Comparison of ENCODE assay signal across 9 cellular contexts in the genomic region with DNA sequence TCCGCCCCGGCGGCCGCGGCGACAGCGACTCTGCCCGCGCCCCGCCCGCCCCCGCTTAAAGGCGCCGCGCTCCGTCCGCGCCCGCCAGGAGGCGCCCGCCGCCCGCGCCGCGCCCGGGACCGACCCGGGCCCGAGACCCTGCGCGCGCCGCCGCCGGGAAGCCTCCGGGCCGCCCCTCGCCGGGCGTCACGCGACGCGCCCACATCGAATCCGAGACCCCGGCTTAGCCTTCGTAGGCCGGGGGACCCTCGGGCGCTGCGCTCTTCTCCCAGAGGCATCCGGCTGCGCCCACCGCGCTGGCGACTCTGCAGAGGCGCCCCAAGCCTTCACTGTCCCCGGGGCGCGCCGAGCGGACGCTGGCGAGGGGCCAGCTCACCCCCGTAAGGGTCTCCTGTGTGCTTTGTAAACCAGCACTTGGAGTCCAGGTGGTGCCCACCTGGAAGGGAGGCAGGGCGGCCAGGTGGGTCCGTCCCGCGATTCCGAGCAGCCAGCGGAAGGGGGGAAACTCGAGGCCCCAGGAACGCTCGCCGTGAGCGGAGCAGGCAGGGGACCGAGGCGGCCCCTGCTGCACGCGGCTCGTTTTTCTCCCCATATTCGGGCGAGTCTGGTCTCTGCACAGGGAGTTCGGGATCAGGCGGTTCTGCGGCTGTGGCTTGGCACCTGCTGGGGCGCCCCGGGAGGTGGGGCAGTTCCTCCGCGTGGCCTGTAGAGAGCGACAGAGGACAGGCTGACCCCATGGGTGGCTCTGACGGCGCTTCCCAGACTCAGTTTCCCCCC. TPM values are rescaled to one million over a fixed set of nuclear protein-coding genes. Genes with fewer than 3 reads are reported as not detected.
DNase-seq lines count a peak whose midpoint lies in the region; TF ChIP-seq lines count a peak whose summit lies in the region.
"Had no signal": no experiment of that assay in that cellular context is flagged by ENCODE, and none has a peak within 500 bp of the region (broad histone marks: within the 10 kb centered on the region; RNA-seq: fewer than 3 reads in every experiment).

No MANE protein-coding gene starts in this region.

- peak overlapping the region; percentile 63 for H3K4me3 Mint-ChIP-seq in Calu3 (ENCODE audit: low read depth, unreplicated experiment)
- H3K4me3 Mint-ChIP-seq in activated CD4-positive, alpha-beta T cell treated with anti-CD3 and anti-CD28 coated beads, Interleukin-2, amount 10 ng/mL, durations not matched to agents 7 days and 5 days, result peak overlapping the region; percentile 75

- peak; percentile 31 for TF ChIP-seq CTCF in Calu3 (IDR thresholded peaks at IDR 0.05; ENCODE audit: unreplicated experiment)

- no peaks in the 10 kb centered on the region for H3K9me3 Mint-ChIP-seq in Calu3 (ENCODE audit: low read depth, unreplicated experiment)
- H3K9me3 Mint-ChIP-seq in activated CD4-positive, alpha-beta T cell treated with anti-CD3 and anti-CD28 coated beads, Interleukin-2, amount 10 ng/mL, durations not matched to agents 7 days and 5 days, result no peaks in the 10 kb centered on the region

- intact Hi-C loops in Calu3 (cut with micrococcal nuclease; ENCODE audit: unreplicated experiment), result no loop called here

- BruUV-seq in Calu3 (replicated peaks; lab: Mats Ljungman, UMichigan), result no TSS peak

- in situ Hi-C loops in HAP-1 (cut with MboI; ENCODE audit: low sequenced_read_pairs), result no loop called here

- H3K27ac Mint-ChIP-seq in Calu3 (ENCODE audit: unreplicated experiment), result no peak overlapping the region
- H3K27ac Mint-ChIP-seq in activated CD4-positive, alpha-beta T cell treated with anti-CD3 and anti-CD28 coated beads, Interleukin-2, amount 10 ng/mL, durations not matched to agents 7 days and 5 days, result peak overlapping the region; percentile 87

- no peaks in the 10 kb centered on the region for H3K4me1 Mint-ChIP-seq in Calu3 (ENCODE audit: low read depth, unreplicated experiment)
- H3K4me1 Mint-ChIP-seq in activated CD4-positive, alpha-beta T cell treated with anti-CD3 and anti-CD28 coated beads, Interleukin-2, amount 10 ng/mL, durations not matched to agents 7 days and 5 days, result peaks cover 52% of the 10 kb centered on the region

- H3K4me3 ChIP-seq in HAP-1, result peak overlapping the region; percentile 48

- H3K27me3 Mint-ChIP-seq in Calu3 (ENCODE audit: unreplicated experiment), result no peaks in the 10 kb centered on the region
- H3K27me3 Mint-ChIP-seq in activated CD4-positive, alpha-beta T cell treated with anti-CD3 and anti-CD28 coated beads, Interleukin-2, amount 10 ng/mL, durations not matched to agents 7 days and 5 days, result no peaks in the 10 kb centered on the region

- no peaks in the 10 kb centered on the region for H3K36me3 ChIP-seq in HAP-1 (replicated peaks)

- CTCF ChIA-PET in Calu3 (lab: Charles Lee), result interaction anchor here (1.0 to 2.1 kb wide), 7 partner anchors 18 to 127 kb away, joined by 3 to 20 read pairs (median 4); partner anchors contain the start of genes FBXW5 and NPDC1
- CTCF ChIA-PET in activated CD4-positive, alpha-beta T cell treated with anti-CD3 and anti-CD28 coated beads, Interleukin-2, amount 10 ng/mL, durations not matched to agents 7 days and 5 days (lab: Charles Lee), result interaction anchor here (0.6 to 14.0 kb wide), 41 partner anchors 9 to 300 kb away, joined by 3 to 157 read pairs (median 6); partner anchors contain the start of genes AJM1, CLIC3, MAN1B1 and NPDC1

- peak; percentile 66 for DNase-seq in Calu3
- DNase-seq in HAP-1 (ENCODE audit: low spot score in 2 of 2), result peak; percentile 66 to 79
- peak; percentile 74 for DNase-seq in NCI-H2196 treated with DMSO at 0.1 percent for 48 hours (lab: John Stamatoyannopoulos, UW; ENCODE audit: unreplicated experiment)
- peak; percentile 67 for DNase-seq in activated CD4-positive, alpha-beta T cell treated with anti-CD3 and anti-CD28 coated beads, Interleukin-2, amount 10 ng/mL, durations not matched to agents 7 days and 5 days
- peak; percentile 82 for DNase-seq in ecto neural progenitor cell (ENCODE audit: low spot score)
- peak; percentile 37 to 66 for DNase-seq in lung microvascular endothelial cell (ENCODE audit: low read depth in 2 of 2)
- peak in 2 of 3 experiments; percentile 45 to 67 for DNase-seq in stimulated activated CD4-positive, alpha-beta T cell treated with anti-CD3 and anti-CD28 coated beads, TNF-alpha, amount 100 ng/mL, for 24 hours (ENCODE audit: low read depth in 3 of 3)
- no peak for DNase-seq in epidermal melanocyte (ENCODE audit: insufficient read length, low spot score)

- peaks cover 8% of the 10 kb centered on the region for H3K4me1 ChIP-seq in HAP-1

- peaks cover 22% of the 10 kb centered on the region for H3K36me3 Mint-ChIP-seq in Calu3 (ENCODE audit: insufficient read depth, unreplicated experiment)
- peaks cover 2% of the 10 kb centered on the region for H3K36me3 Mint-ChIP-seq in activated CD4-positive, alpha-beta T cell treated with anti-CD3 and anti-CD28 coated beads, Interleukin-2, amount 10 ng/mL, durations not matched to agents 7 days and 5 days (ENCODE audit: low read depth)

- no peaks in the 10 kb centered on the region for H3K27me3 ChIP-seq in HAP-1 (ENCODE audit: low read depth)

- POLR2A ChIA-PET in activated CD4-positive, alpha-beta T cell treated with anti-CD3 and anti-CD28 coated beads, Interleukin-2, amount 10 ng/mL, durations not matched to agents 7 days and 5 days (lab: Charles Lee), result no interaction called here

- H3K9me3 ChIP-seq in HAP-1, result no peaks in the 10 kb centered on the region

RNA-seq across cellular contexts. Expression of gene ABCA2, which starts 0.4 kb away (rescaled TPM):
- total RNA-seq in Calu3 (2022) (47.6 and 50.7 TPM in 2 replicates), lung microvascular endothelial cell (4.0 and 5.0 TPM in 2 replicates)
- 10 to 100 TPM; 67.7 to 70.3 TPM for total RNA-seq in activated CD4-positive, alpha-beta T cell treated with anti-CD3 and anti-CD28 coated beads, Interleukin-2, amount 10 ng/mL, durations not matched to agents 7 days and 5 days

RNA-seq across cellular contexts. Expression of gene FUT7, which starts 3.4 kb away (rescaled TPM):
- not detected in 2 replicates for total RNA-seq in Calu3 (2022)
- total RNA-seq in activated CD4-positive, alpha-beta T cell treated with anti-CD3 and anti-CD28 coated beads, Interleukin-2, amount 10 ng/mL, durations not matched to agents 7 days and 5 days, result 10 to 100 TPM in 1 of 2 experiments, 1 to 10 TPM in 1; 8.9 to 10.3 TPM
- total RNA-seq in lung microvascular endothelial cell, result not detected in 2 replicates

RNA-seq across cellular contexts. Expression of gene NPDC1, which starts 17.5 kb away (rescaled TPM):
- total RNA-seq in Calu3 (2022) (65.2 and 78.6 TPM in 2 replicates), lung microvascular endothelial cell (6.2 and 10.5 TPM in 2 replicates)
- 10 to 100 TPM; 35.5 to 41.4 TPM for total RNA-seq in activated CD4-positive, alpha-beta T cell treated with anti-CD3 and anti-CD28 coated beads, Interleukin-2, amount 10 ng/mL, durations not matched to agents 7 days and 5 days

RNA-seq across cellular contexts. Expression of gene ENTPD2, which starts 25.4 kb away (rescaled TPM):
- total RNA-seq in Calu3 (2022), result 3.8 and 5.8 TPM in 2 replicates
- not detected for total RNA-seq in activated CD4-positive, alpha-beta T cell treated with anti-CD3 and anti-CD28 coated beads, Interleukin-2, amount 10 ng/mL, durations not matched to agents 7 days and 5 days
- total RNA-seq in lung microvascular endothelial cell, result not detected in 2 replicates
- total RNA-seq: activated CD8-positive, alpha-beta memory T cell treated with anti-CD3 and anti-CD28 coated beads for 36 hours had no signal

RNA-seq across cellular contexts. Expression of gene CLIC3, which starts 32.1 kb away (rescaled TPM):
- total RNA-seq in Calu3 (2022) (0.35 and 0.91 TPM in 2 replicates), lung microvascular endothelial cell (0.22 TPM in 1 of 2 replicates, not detected in the other)
- total RNA-seq in activated CD4-positive, alpha-beta T cell treated with anti-CD3 and anti-CD28 coated beads, Interleukin-2, amount 10 ng/mL, durations not matched to agents 7 days and 5 days, result 1 to 10 TPM; 2.6 to 4.4 TPM
- total RNA-seq: activated CD8-positive, alpha-beta memory T cell treated with anti-CD3 and anti-CD28 coated beads for 36 hours had no signal
